1 cellular context compared by ENCODE assay signal in the genomic region with DNA sequence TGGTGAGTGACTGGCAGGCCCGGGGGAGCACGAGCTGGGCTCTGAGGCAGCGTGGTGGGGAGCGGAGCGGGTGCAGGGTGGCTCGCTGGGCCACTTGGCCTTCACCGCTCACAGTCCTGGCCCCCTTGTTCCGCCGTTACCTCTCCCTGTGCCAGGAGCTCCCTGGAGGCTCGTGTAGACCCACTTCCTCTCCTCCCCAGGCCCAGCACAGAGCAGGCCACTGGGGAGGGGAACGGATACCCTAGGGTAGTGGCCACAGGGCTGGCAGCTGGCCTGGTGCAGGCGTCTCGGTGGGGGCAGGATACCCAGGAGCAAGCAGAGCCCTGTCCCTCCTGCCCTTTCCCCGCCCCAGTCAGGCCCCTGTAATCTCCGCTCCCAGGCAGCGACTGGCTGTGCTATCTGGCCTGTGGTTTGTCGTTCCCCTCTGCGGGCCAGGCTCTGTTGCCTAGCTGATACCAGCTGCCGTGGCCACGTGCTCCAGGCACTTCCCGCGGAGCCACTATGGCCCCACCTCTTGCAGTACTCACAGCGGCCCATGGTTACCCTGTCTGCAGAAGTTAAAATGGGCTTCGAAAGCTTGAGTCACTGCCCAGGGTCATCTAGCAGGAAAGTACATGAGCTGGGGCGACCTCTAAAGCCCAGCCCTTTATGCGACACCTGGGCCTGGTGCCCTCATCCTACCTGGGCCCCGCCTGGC.
TF ChIP-seq lines count a peak whose summit lies in the region.

No MANE protein-coding gene starts in this region.

TF ChIP-seq in K562, 482 proteins besides CTCF, POLR2A, EP300 and RAD21 (continued from another document and continues in another):
- TF ChIP-seq, protein P1, sequence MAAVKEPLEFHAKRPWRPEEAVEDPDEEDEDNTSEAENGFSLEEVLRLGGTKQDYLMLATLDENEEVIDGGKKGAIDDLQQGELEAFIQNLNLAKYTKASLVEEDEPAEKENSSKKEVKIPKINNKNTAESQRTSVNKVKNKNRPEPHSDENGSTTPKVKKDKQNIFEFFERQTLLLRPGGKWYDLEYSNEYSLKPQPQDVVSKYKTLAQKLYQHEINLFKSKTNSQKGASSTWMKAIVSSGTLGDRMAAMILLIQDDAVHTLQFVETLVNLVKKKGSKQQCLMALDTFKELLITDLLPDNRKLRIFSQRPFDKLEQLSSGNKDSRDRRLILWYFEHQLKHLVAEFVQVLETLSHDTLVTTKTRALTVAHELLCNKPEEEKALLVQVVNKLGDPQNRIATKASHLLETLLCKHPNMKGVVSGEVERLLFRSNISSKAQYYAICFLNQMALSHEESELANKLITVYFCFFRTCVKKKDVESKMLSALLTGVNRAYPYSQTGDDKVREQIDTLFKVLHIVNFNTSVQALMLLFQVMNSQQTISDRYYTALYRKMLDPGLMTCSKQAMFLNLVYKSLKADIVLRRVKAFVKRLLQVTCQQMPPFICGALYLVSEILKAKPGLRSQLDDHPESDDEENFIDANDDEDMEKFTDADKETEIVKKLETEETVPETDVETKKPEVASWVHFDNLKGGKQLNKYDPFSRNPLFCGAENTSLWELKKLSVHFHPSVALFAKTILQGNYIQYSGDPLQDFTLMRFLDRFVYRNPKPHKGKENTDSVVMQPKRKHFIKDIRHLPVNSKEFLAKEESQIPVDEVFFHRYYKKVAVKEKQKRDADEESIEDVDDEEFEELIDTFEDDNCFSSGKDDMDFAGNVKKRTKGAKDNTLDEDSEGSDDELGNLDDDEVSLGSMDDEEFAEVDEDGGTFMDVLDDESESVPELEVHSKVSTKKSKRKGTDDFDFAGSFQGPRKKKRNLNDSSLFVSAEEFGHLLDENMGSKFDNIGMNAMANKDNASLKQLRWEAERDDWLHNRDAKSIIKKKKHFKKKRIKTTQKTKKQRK (IDR thresholded peaks at IDR 0.05; ENCODE audit: borderline replicate concordance, low read depth, low read length), result no peak
- TF ChIP-seq, protein P2, sequence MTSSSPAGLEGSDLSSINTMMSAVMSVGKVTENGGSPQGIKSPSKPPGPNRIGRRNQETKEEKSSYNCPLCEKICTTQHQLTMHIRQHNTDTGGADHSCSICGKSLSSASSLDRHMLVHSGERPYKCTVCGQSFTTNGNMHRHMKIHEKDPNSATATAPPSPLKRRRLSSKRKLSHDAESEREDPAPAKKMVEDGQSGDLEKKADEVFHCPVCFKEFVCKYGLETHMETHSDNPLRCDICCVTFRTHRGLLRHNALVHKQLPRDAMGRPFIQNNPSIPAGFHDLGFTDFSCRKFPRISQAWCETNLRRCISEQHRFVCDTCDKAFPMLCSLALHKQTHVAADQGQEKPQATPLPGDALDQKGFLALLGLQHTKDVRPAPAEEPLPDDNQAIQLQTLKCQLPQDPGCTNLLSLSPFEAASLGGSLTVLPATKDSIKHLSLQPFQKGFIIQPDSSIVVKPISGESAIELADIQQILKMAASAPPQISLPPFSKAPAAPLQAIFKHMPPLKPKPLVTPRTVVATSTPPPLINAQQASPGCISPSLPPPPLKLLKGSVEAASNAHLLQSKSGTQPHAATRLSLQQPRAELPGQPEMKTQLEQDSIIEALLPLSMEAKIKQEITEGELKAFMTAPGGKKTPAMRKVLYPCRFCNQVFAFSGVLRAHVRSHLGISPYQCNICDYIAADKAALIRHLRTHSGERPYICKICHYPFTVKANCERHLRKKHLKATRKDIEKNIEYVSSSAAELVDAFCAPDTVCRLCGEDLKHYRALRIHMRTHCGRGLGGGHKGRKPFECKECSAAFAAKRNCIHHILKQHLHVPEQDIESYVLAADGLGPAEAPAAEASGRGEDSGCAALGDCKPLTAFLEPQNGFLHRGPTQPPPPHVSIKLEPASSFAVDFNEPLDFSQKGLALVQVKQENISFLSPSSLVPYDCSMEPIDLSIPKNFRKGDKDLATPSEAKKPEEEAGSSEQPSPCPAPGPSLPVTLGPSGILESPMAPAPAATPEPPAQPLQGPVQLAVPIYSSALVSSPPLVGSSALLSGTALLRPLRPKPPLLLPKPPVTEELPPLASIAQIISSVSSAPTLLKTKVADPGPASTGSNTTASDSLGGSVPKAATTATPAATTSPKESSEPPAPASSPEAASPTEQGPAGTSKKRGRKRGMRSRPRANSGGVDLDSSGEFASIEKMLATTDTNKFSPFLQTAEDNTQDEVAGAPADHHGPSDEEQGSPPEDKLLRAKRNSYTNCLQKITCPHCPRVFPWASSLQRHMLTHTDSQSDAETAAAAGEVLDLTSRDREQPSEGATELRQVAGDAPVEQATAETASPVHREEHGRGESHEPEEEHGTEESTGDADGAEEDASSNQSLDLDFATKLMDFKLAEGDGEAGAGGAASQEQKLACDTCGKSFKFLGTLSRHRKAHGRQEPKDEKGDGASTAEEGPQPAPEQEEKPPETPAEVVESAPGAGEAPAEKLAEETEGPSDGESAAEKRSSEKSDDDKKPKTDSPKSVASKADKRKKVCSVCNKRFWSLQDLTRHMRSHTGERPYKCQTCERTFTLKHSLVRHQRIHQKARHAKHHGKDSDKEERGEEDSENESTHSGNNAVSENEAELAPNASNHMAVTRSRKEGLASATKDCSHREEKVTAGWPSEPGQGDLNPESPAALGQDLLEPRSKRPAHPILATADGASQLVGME (CRISPR knock-in tag; IDR thresholded peaks at IDR 0.05), result peak; percentile 60; the same call in 1 of the 2 replicates
- no peak; the same call in none of the 2 replicates for TF ChIP-seq ZNF76 (CRISPR knock-in tag; IDR thresholded peaks at IDR 0.05; ENCODE audit: borderline replicate concordance)
- 0 out of 2 replicates have a peak, but pooled peaks have one; percentile 18 for TF ChIP-seq GATAD2A (IDR thresholded peaks at IDR 0.05)
- TF ChIP-seq, protein P3, sequence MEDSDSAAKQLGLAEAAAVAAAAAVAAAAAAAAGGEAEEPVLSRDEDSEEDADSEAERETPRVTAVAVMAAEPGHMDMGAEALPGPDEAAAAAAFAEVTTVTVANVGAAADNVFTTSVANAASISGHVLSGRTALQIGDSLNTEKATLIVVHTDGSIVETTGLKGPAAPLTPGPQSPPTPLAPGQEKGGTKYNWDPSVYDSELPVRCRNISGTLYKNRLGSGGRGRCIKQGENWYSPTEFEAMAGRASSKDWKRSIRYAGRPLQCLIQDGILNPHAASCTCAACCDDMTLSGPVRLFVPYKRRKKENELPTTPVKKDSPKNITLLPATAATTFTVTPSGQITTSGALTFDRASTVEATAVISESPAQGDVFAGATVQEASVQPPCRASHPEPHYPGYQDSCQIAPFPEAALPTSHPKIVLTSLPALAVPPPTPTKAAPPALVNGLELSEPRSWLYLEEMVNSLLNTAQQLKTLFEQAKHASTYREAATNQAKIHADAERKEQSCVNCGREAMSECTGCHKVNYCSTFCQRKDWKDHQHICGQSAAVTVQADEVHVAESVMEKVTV (CRISPR knock-in tag; IDR thresholded peaks at IDR 0.05), result 0 out of 2 replicates have a peak, but pooled peaks have one; percentile 3
- TF ChIP-seq, protein P4, sequence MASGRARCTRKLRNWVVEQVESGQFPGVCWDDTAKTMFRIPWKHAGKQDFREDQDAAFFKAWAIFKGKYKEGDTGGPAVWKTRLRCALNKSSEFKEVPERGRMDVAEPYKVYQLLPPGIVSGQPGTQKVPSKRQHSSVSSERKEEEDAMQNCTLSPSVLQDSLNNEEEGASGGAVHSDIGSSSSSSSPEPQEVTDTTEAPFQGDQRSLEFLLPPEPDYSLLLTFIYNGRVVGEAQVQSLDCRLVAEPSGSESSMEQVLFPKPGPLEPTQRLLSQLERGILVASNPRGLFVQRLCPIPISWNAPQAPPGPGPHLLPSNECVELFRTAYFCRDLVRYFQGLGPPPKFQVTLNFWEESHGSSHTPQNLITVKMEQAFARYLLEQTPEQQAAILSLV (tag; IDR thresholded peaks at IDR 0.05), result 0 out of 2 replicates have a peak, but pooled peaks have one; percentile 41
- no peak for TF ChIP-seq ELF2 (CRISPR knock-in tag; IDR thresholded peaks at IDR 0.05)
- TF ChIP-seq, protein P5, sequence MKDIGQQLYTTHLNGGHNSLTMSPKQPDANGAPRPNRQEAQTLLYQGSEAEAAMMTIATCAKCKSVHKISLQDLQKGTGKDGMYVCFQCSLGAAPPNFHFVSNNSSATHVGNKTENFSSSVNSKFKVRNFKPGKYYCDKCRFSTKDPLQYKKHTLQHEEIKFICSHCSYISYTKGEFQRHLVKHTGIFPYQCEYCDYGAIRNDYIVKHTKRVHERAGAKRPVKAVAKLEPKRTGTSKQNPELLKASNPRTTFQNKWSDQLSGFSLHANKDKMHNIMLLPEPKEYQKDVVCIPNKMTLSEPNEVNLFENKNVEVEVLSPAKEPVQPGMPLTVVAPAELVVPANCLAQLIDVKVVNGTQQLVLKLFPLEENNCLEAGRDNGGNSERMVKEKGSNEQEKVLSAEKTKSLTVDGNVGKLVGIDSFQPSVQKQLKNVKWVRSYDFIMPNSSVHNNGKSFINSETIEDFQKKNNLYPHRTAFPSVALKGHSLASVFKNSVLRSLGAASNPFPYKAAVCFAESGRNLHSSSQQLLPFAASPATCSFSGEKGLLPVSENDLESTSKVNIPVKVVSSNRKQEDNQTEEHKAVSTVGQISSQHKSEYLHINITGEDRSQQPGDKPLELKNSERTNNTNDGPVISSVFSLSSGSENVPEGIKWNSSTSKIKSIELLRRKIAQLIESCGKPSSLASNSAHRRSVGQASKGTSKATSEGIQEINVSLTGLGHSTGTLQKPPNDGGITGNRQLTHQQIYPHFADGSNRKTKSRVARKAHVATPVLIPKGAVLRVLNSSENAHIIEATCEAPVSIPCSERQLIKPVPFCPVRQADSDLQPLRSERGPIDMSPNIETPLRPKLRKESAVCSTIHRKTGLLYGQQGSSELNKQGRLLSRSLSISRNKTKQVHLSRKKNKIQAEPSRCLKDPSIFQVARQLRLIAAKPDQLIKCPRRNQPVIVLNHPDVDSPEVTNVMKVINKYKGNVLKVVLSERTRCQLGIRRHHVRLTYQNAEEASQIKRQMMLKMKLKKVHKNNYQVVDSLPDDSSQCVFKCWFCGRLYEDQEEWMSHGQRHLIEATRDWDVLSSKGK (CRISPR knock-in tag; IDR thresholded peaks at IDR 0.05), result no peak
- TF ChIP-seq COPS2 (conservative IDR thresholded peaks at IDR 0.05), result no peak
- TF ChIP-seq ZNF766 (CRISPR knock-in tag; conservative IDR thresholded peaks at IDR 0.05), result peak; percentile 92
- no peak for TF ChIP-seq U2AF2 (optimal IDR thresholded peaks at IDR 0.05; ENCODE audit: low read depth, low read length)
- 0 out of 2 replicates have a peak, but pooled peaks have one; percentile 76 for TF ChIP-seq PTBP1 (IDR thresholded peaks at IDR 0.05; ENCODE audit: low read depth, low read length)
- TF ChIP-seq, protein P6, sequence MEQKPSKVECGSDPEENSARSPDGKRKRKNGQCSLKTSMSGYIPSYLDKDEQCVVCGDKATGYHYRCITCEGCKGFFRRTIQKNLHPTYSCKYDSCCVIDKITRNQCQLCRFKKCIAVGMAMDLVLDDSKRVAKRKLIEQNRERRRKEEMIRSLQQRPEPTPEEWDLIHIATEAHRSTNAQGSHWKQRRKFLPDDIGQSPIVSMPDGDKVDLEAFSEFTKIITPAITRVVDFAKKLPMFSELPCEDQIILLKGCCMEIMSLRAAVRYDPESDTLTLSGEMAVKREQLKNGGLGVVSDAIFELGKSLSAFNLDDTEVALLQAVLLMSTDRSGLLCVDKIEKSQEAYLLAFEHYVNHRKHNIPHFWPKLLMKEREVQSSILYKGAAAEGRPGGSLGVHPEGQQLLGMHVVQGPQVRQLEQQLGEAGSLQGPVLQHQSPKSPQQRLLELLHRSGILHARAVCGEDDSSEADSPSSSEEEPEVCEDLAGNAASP (IDR thresholded peaks at IDR 0.05), result no peak
- peak; percentile 93 for TF ChIP-seq HDAC2 (IDR thresholded peaks at IDR 0.05)
- TF ChIP-seq FOSL1 (tag; conservative IDR thresholded peaks at IDR 0.05), result peak; percentile 69
- TF ChIP-seq NR1H2 (CRISPR knock-in tag; IDR thresholded peaks at IDR 0.05), result 0 out of 2 replicates have a peak, but pooled peaks have one; percentile 66
- TF ChIP-seq KDM5B (IDR thresholded peaks at IDR 0.05; ENCODE audit: insufficient replicate concordance, low read depth, low read length), result no peak
- no peak for TF ChIP-seq ZFPM2 (CRISPR knock-in tag; IDR thresholded peaks at IDR 0.05)
- TF ChIP-seq BRF1 (IDR thresholded peaks at IDR 0.05; ENCODE audit: borderline replicate concordance, extremely low read depth, insufficient read length), result no peak
- TF ChIP-seq ZNF586 (CRISPR knock-in tag; conservative IDR thresholded peaks at IDR 0.05), result no peak
- peak; percentile 99 for TF ChIP-seq KLF16 (IDR thresholded peaks at IDR 0.05)
- TF ChIP-seq NR2C1 (IDR thresholded peaks at IDR 0.05), result peak; percentile 49; the same call in 1 of the 2 replicates
- peak; percentile 77 for TF ChIP-seq NR2C1 (tag; IDR thresholded peaks at IDR 0.05)
- peak; percentile 56 for TF ChIP-seq DACH1 (IDR thresholded peaks at IDR 0.05; ENCODE audit: partially characterized antibody)
- TF ChIP-seq ZNF24 (IDR thresholded peaks at IDR 0.05), result peak; percentile 28; the same call in 1 of the 2 replicates
- peak; percentile 100 for TF ChIP-seq GATA2 (CRISPR knock-in tag; IDR thresholded peaks at IDR 0.05)
- TF ChIP-seq SMARCE1 (IDR thresholded peaks at IDR 0.05), result peak; percentile 98
- peak; percentile 88 for TF ChIP-seq CREM (IDR thresholded peaks at IDR 0.05; ENCODE audit: low read depth)
- TF ChIP-seq, protein P7, sequence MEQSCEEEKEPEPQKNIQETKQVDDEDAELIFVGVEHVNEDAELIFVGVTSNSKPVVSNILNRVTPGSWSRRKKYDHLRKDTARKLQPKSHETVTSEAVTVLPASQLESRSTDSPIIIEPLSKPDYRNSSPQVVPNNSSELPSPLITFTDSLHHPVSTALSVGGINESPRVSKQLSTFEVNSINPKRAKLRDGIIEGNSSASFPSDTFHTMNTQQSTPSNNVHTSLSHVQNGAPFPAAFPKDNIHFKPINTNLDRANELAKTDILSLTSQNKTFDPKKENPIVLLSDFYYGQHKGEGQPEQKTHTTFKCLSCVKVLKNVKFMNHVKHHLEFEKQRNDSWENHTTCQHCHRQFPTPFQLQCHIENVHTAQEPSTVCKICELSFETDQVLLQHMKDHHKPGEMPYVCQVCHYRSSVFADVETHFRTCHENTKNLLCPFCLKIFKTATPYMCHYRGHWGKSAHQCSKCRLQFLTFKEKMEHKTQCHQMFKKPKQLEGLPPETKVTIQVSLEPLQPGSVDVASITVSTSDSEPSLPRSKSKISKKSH (CRISPR knock-in tag; IDR thresholded peaks at IDR 0.05), result no peak
- TF ChIP-seq SIN3B (IDR thresholded peaks at IDR 0.05; ENCODE audit: low read depth), result no peak
- peak; percentile 99 for TF ChIP-seq ZNF589 (CRISPR knock-in tag; IDR thresholded peaks at IDR 0.05; ENCODE audit: low read depth)
- peak; percentile 100 for TF ChIP-seq CXXC5 (CRISPR knock-in tag; IDR thresholded peaks at IDR 0.05)
- peak; percentile 88 for TF ChIP-seq BACH1 (tag; IDR thresholded peaks at IDR 0.05)
- peak; percentile 100 for TF ChIP-seq CBFA2T3 (IDR thresholded peaks at IDR 0.05)
- no peak for TF ChIP-seq NELFE (IDR thresholded peaks at IDR 0.05; ENCODE audit: insufficient read depth, insufficient read length)
- no peak for TF ChIP-seq NFIX (CRISPR knock-in tag; IDR thresholded peaks at IDR 0.05; ENCODE audit: low read depth)
- TF ChIP-seq POLR2AphosphoS5 (IDR thresholded peaks at IDR 0.05; ENCODE audit: control insufficient read depth, insufficient read depth, low read depth, low read length), result peak; percentile 99
